8 cellular contexts compared by ENCODE assay signal in the genomic region with DNA sequence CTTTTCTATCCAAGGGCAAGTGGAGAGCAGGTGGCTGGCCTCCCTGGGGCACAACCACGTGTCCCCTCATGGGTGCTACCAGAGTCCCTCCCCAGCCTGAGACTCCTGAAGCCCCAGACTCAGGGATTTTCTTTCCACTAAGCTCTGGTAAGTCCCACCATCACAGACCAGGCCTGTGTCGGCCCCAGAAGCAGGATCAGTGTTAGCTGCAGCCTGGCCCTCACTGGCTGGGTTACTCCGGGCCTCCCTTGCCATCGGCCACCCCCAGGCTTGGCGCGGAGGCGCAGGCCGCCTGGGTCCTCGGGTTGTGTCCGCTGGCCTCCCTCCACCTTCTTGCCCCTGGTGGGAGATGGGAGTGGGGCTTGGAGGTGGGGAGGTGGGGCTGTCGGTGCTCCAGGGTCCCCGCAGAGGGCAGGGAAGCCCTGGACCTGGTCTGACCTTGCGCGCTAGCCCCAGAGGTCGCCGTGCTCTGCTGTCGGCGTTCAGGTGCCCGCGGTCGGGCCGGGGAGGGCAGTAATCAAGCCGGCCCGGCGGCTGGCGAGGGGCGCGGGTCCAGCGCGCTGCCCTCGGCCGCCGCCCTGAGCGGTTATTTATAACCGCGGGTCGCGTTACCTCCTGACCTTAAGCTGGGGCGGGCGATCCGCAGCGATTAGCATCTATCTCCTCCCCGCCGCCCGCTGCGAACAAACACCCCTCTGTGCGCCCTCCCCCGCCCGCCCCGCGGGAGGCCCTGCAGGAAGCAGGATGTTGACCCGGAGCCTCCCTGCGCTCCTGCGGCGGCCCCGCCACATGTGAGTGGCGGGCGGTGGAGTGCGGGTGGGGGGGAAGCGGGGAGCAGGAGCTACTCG.
DNase-seq lines count a peak whose midpoint lies in the region; ATAC-seq and TF ChIP-seq lines count a peak whose summit lies in the region.

No MANE protein-coding gene starts in this region.

- H3K79me2 ChIP-seq in mammary epithelial cell (ENCODE audit: insufficient read depth, low read length): no peaks in the 10 kb centered on the region

- WGBS in mammary epithelial cell (ENCODE audit: low coverage, missing lambda C conversion rate): 48% methylated on average over 4 of the region's 61 CpGs

- H3K4me1 Mint-ChIP-seq in activated CD8-positive, alpha-beta T cell treated with anti-CD3 and anti-CD28 coated beads for 36 hours (ENCODE audit: low read depth): peaks cover 25% of the 10 kb centered on the region
- H3K4me1 Mint-ChIP-seq in endothelial cell (ENCODE audit: unreplicated experiment): peaks cover 12% of the 10 kb centered on the region

- H3K4me2 ChIP-seq in mammary epithelial cell (ENCODE audit: insufficient read depth, low read depth, low read length): no peak overlapping the region

- DNase-seq in T47D (ENCODE audit: low read depth in 1 of 2, low spot score in 1 of 2) (peak; percentile 87 to 98), mammary epithelial cell (no peak), NCI-H510A treated with DMSO at 0.1 percent for 48 hours (lab: John Stamatoyannopoulos, UW) (peak; percentile 96), endothelial cell (ENCODE audit: low spot score) (peak; percentile 72), midbrain (lab: John Stamatoyannopoulos, UW) (peak; percentile 79)
- peak; percentile 89 for DNase-seq in activated CD8-positive, alpha-beta T cell treated with anti-CD3 and anti-CD28 coated beads for 36 hours
- peak; percentile 64 to 71 for DNase-seq in stimulated activated CD8-positive, alpha-beta memory T cell treated with anti-CD3 and anti-CD28 coated beads, Interleukin-15, amount 100 ng/mL, for 48 hours (ENCODE audit: low read depth in 2 of 2)

- POLR2A ChIA-PET in activated CD8-positive, alpha-beta T cell treated with anti-CD3 and anti-CD28 coated beads for 36 hours (lab: Charles Lee): interaction anchor here (0.7 to 10.4 kb wide), 11 partner anchors 9 to 220 kb away, joined by 3 to 100 read pairs (median 4); partner anchors contain the start of gene TOB1

- H3K27ac Mint-ChIP-seq in activated CD8-positive, alpha-beta T cell treated with anti-CD3 and anti-CD28 coated beads for 36 hours: peak overlapping the region; percentile 86
- no peak overlapping the region for H3K27ac Mint-ChIP-seq in endothelial cell (ENCODE audit: unreplicated experiment)

- no peak overlapping the region for H3K9ac ChIP-seq in mammary epithelial cell (ENCODE audit: insufficient read depth, low read length)

- H3K9me3 Mint-ChIP-seq in activated CD8-positive, alpha-beta T cell treated with anti-CD3 and anti-CD28 coated beads for 36 hours: no peaks in the 10 kb centered on the region
- no peaks in the 10 kb centered on the region for H3K9me3 Mint-ChIP-seq in endothelial cell (ENCODE audit: unreplicated experiment)

- H3K27me3 ChIP-seq in mammary epithelial cell (ENCODE audit: insufficient read depth, low read length): no peaks in the 10 kb centered on the region

- no peaks in the 10 kb centered on the region for H3K36me3 Mint-ChIP-seq in activated CD8-positive, alpha-beta T cell treated with anti-CD3 and anti-CD28 coated beads for 36 hours (ENCODE audit: low read depth)
- H3K36me3 Mint-ChIP-seq in endothelial cell (ENCODE audit: low read depth, unreplicated experiment): no peaks in the 10 kb centered on the region

- in situ Hi-C loops in T47D (cut with HindIII; ENCODE audit: low pct_unique_long_range_greater_than_20kb, low sequenced_read_pairs) (no loop called here), mammary epithelial cell (cut with MboI; ENCODE audit: low sequenced_read_pairs in 2 of 2) (no loop called here)

- H2AFZ ChIP-seq in mammary epithelial cell (ENCODE audit: low read depth, low read length): no peak overlapping the region

- no peak overlapping the region for H3K27ac ChIP-seq in mammary epithelial cell (ENCODE audit: insufficient read depth, low read depth, low read length)

- H3K4me3 Mint-ChIP-seq in activated CD8-positive, alpha-beta T cell treated with anti-CD3 and anti-CD28 coated beads for 36 hours: peak overlapping the region; percentile 79
- H3K4me3 Mint-ChIP-seq in endothelial cell (ENCODE audit: unreplicated experiment): no peak overlapping the region

- dilution Hi-C loops in mammary epithelial cell (cut with HindIII; ENCODE audit: low sequenced_read_pairs): no loop called here

- no peaks in the 10 kb centered on the region for H3K36me3 ChIP-seq in mammary epithelial cell (ENCODE audit: insufficient read depth, low read length)

- H3K9me3 ChIP-seq in mammary epithelial cell (replicated peaks; ENCODE audit: insufficient read depth, low read length): no peaks in the 10 kb centered on the region

- no peaks in the 10 kb centered on the region for H3K27me3 Mint-ChIP-seq in activated CD8-positive, alpha-beta T cell treated with anti-CD3 and anti-CD28 coated beads for 36 hours
- H3K27me3 Mint-ChIP-seq in endothelial cell (ENCODE audit: unreplicated experiment): peaks cover 15% of the 10 kb centered on the region

- no TSS peak for BruUV-seq in mammary epithelial cell (replicated peaks; lab: Mats Ljungman, UMichigan)

- no peak overlapping the region for H3K4me3 ChIP-seq in mammary epithelial cell (replicated peaks in 1 of 3; ENCODE audit: insufficient read depth in 1 of 3, low read depth in 2 of 3, low read length in 3 of 3)

- peaks cover 13% of the 10 kb centered on the region for H3K4me1 ChIP-seq in mammary epithelial cell (ENCODE audit: insufficient read depth, low read length)

- intact Hi-C loops in mammary epithelial cell (cut with micrococcal nuclease): no loop called here
- intact Hi-C loops in activated CD8-positive, alpha-beta T cell treated with anti-CD3 and anti-CD28 coated beads for 36 hours (cut with micrococcal nuclease): no loop called here

- no peak for TF ChIP-seq CTCF in mammary epithelial cell (conservative IDR thresholded peaks at IDR 0.05 in 1 of 2, IDR thresholded peaks at IDR 0.05 in 1 of 2; ENCODE audit: extremely low read depth in 1 of 2, insufficient read depth in 1 of 2, low read depth in 1 of 2, low read length in 2 of 2)
- TF ChIP-seq CTCF in activated CD8-positive, alpha-beta T cell treated with anti-CD3 and anti-CD28 coated beads for 36 hours (IDR thresholded peaks at IDR 0.05): no peak
- no peak for TF ChIP-seq CTCF in endothelial cell (IDR thresholded peaks at IDR 0.05; ENCODE audit: unreplicated experiment)

- H4K20me1 ChIP-seq in mammary epithelial cell (ENCODE audit: insufficient read depth, low read length): no peaks in the 10 kb centered on the region

- CTCF ChIA-PET in mammary epithelial cell (lab: Charles Lee; ENCODE audit: low non-redundant PET): no interaction called here
- CTCF ChIA-PET in activated CD8-positive, alpha-beta T cell treated with anti-CD3 and anti-CD28 coated beads for 36 hours (lab: Charles Lee): interaction anchor here (1.0 to 4.0 kb wide), 7 partner anchors 11 to 162 kb away, joined by 3 to 23 read pairs (median 7); partner anchors contain the start of gene TOB1

- peak; percentile 88 for ATAC-seq in activated CD8-positive, alpha-beta T cell treated with anti-CD3 and anti-CD28 coated beads for 36 hours
- no peak for ATAC-seq in GM18867 (IDR thresholded peaks at IDR 0.05; ENCODE audit: unreplicated experiment)
